Comparison of ENCODE assay signal across 7 cellular contexts in genomic region chr9:99104459-99105151, GRCh38. TPM values are rescaled to one million over a fixed set of nuclear protein-coding genes. Genes with fewer than 3 reads are reported as not detected.
DNase-seq lines count a peak whose midpoint lies in the region; ATAC-seq and TF ChIP-seq lines count a peak whose summit lies in the region.

Gene TGFBR1 (plus strand): TSS chr9:99105113. CDS start chr9:99105206, 93 bp downstream.

- peaks cover 29% of the 10 kb centered on the region for H4K20me1 ChIP-seq in hepatocyte (ENCODE audit: insufficient read depth, poor library complexity, severe bottlenecking)

- DNase-seq in NCI-H2029 treated with DMSO at 0.1 percent for 48 hours (lab: John Stamatoyannopoulos, UW) (peak; percentile 62), T1000 (lab: John Stamatoyannopoulos, UW) (peak; percentile 89), astrocyte of the hippocampus (ENCODE audit: low read depth, low spot score) (peak; percentile 99), hepatocyte (ENCODE audit: low spot score) (peak; percentile 97), retina (peak; percentile 97)

- no peaks in the 10 kb centered on the region for H3K9me2 ChIP-seq in hepatocyte (replicated peaks; ENCODE audit: insufficient read depth)

- ATAC-seq in GM18505 (IDR thresholded peaks at IDR 0.05; ENCODE audit: unreplicated experiment) (peak; percentile 79), HG02973 (IDR thresholded peaks at IDR 0.05; ENCODE audit: unreplicated experiment) (peak; percentile 90)

- H3K4me2 ChIP-seq in hepatocyte: peak within 1 kb of the TSS; percentile 91

- peaks cover 42% of the 10 kb centered on the region for H3K79me2 ChIP-seq in hepatocyte

- TF ChIP-seq POLR2A in GM18505 (IDR thresholded peaks at IDR 0.05; ENCODE audit: borderline replicate concordance, extremely low read depth, insufficient read depth, insufficient read length): no peak

- no peaks in the 10 kb centered on the region for H3K9me3 ChIP-seq in hepatocyte (ENCODE audit: low read depth)

- peak within 1 kb of the TSS; percentile 90 for H3K4me3 ChIP-seq in hepatocyte

- 2% methylated on average over 29 of the region's 60 CpGs for WGBS in hepatocyte (ENCODE audit: low lambda C conversion rate, missing lambda C conversion rate)

- no peak for TF ChIP-seq CTCF in hepatocyte (IDR thresholded peaks at IDR 0.05; ENCODE audit: poor library complexity)

- H2AFZ ChIP-seq in hepatocyte: peak within 1 kb of the TSS; percentile 52

- H3K27me3 ChIP-seq in hepatocyte: no peaks in the 10 kb centered on the region

- peaks cover 13% of the 10 kb centered on the region for H3K4me1 ChIP-seq in hepatocyte (ENCODE audit: insufficient read depth)

- peak within 1 kb of the TSS; percentile 94 for H3K27ac ChIP-seq in hepatocyte

- H3K36me3 ChIP-seq in hepatocyte (replicated peaks; ENCODE audit: insufficient read depth, low read depth): no peaks in the 10 kb centered on the region

RNA-seq across cellular contexts. Expression of gene TGFBR1, which starts in this region (rescaled TPM):
- total RNA-seq in hepatocyte: 74.2 and 79.4 TPM in 2 replicates
- 31.5 and 41.7 TPM in 2 replicates for polyA plus RNA-seq in hepatocyte

Comparison
In these comparisons a context has a peak if more than half of its experiments do, and no peak if none do; other contexts are left out.
1. Peak in every context shown above with its lines: DNase-seq, ATAC-seq, H3K4me3 ChIP-seq and H3K27ac ChIP-seq.